8 cellular contexts compared by ENCODE assay signal in genomic region chr11:73141309-73142127, GRCh38.
DNase-seq lines count a peak whose midpoint lies in the region; ATAC-seq and TF ChIP-seq lines count a peak whose summit lies in the region.

No MANE protein-coding gene starts in this region.

- peak; percentile 29 for DNase-seq in COLO829 (ENCODE audit: low spot score)
- peak; percentile 59 for DNase-seq in SKM-1 (lab: John Stamatoyannopoulos, UW; ENCODE audit: unreplicated experiment)
- peak in 41 of 58 donors; percentile 35 to 83 (median 69) for DNase-seq in anterior cingulate cortex (lab: John Stamatoyannopoulos, UW)
- DNase-seq in hepatic stellate cell (ENCODE audit: low spot score), result peak; percentile 76
- no peak for DNase-seq in retinal pigment epithelial cell (ENCODE audit: low read depth)

- no peak for TF ChIP-seq CTCF in retinal pigment epithelial cell (conservative IDR thresholded peaks at IDR 0.05; ENCODE audit: low read depth, low read length)

- peak overlapping the region; percentile 74 for H3K4me3 ChIP-seq in HUES48 (ENCODE audit: low read depth, low read length)
- peak overlapping the region; percentile 86 for H3K4me3 ChIP-seq in retinal pigment epithelial cell (ENCODE audit: low read length)

- ATAC-seq in GM19455 (IDR thresholded peaks at IDR 0.05; ENCODE audit: unreplicated experiment) (peak; percentile 35), HG03108 (IDR thresholded peaks at IDR 0.05; ENCODE audit: unreplicated experiment) (no peak)

- peak overlapping the region; percentile 89 for H3K27ac ChIP-seq in HUES48 (ENCODE audit: low read depth, low read length)

- H3K27me3 ChIP-seq in HUES48 (ENCODE audit: control insufficient read depth, insufficient read depth, low read length), result peaks cover 10% of the 10 kb centered on the region

- peak overlapping the region; percentile 88; the same call in 1 of the 2 replicates for H3K9ac ChIP-seq in HUES48 (ENCODE audit: low read depth, low read length)

- peaks cover 3% of the 10 kb centered on the region; the same call in 1 of the 2 replicates for H3K36me3 ChIP-seq in HUES48 (ENCODE audit: control insufficient read depth, insufficient read depth, low read length)

- H3K9me3 ChIP-seq in HUES48 (ENCODE audit: control insufficient read depth, insufficient read depth, low read length), result no peaks in the 10 kb centered on the region

- peaks cover 15% of the 10 kb centered on the region for H3K4me1 ChIP-seq in HUES48 (ENCODE audit: control insufficient read depth, insufficient read depth, low read length)
